Comparison of ENCODE assay signal across 19 cellular contexts in genomic region chr15:100029045-100029444, GRCh38.
"Had no signal": no experiment of that assay in that cellular context is flagged by ENCODE, and none has a peak within 500 bp of the region (broad histone marks: within the 10 kb centered on the region; RNA-seq: fewer than 3 reads in every experiment).

No MANE protein-coding gene starts in this region.

- H3K27me3 ChIP-seq: SJSA1 had no signal

- H3K4me3 ChIP-seq: SJSA1, SK-N-MC had no signal

- ATAC-seq: Panc1, PC-3 had no signal

- H3K4me1 ChIP-seq: SJSA1 had no signal

- H3K36me3 ChIP-seq: SJSA1 had no signal

- DNase-seq: KBM-7, MV-4-11, NCI-H1048, NCI-H1105, NCI-H1417, NCI-H1436 treated with DMSO at 0.1 percent for 48 hours, NCI-H1694, NCI-H1930, NCI-H2081, NCI-H2107, NCI-H2227 treated with DMSO at 0.1 percent for 48 hours, NCI-H524 treated with DMSO at 0.1 percent for 48 hours, NCI-H69, NCI-H774, PC-3, SIG-M5 had no signal

- H3K27ac ChIP-seq: SJSA1, SK-N-MC had no signal
